8 cellular contexts compared by ENCODE assay signal in the genomic region with DNA sequence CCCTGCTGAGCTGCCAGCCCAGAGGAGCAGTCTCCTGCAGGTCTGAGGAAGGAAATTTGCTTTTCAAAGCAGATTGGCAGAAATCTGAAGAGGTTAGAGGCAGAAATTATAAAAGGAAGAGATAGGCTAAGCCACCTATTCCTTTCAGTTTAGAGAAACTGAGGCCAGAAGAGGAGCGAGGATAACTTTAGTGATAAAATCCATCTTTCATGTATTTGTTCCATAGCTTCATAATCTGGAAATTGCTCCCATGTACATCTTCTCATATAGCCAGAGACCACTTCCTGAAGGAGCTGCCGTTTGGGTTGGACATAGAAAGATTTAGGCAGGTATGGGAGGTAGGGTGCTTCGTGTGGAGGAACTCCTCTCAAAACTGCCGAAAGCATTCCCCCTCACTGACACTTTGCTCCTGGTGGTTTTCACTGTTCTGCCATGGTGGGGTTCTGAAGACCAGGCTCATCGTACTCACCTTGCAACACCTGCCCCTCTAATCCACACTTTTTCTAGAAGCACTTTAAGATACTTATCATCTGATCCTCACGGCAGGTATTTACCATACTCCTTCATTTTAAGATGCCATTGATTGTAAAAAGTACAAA. TPM values are rescaled to one million over a fixed set of nuclear protein-coding genes. Genes with fewer than 3 reads are reported as not detected.
DNase-seq lines count a peak whose midpoint lies in the region; ATAC-seq and TF ChIP-seq lines count a peak whose summit lies in the region.

No MANE protein-coding gene starts in this region.

- no peaks in the 10 kb centered on the region for H3K9me3 ChIP-seq in testis

- H3K27me3 Mint-ChIP-seq in activated CD4-positive, alpha-beta T cell treated with anti-CD3 and anti-CD28 coated beads, Interleukin-2, amount 10 ng/mL, durations not matched to agents 7 days and 5 days: no peaks in the 10 kb centered on the region
- H3K27me3 Mint-ChIP-seq in activated T-helper 17 cell treated with anti-CD3 and anti-CD28 coated beads, Interleukin-2, amount 50 U/mL, for 72 hours: no peaks in the 10 kb centered on the region

- H3K27ac Mint-ChIP-seq in activated CD4-positive, alpha-beta T cell treated with anti-CD3 and anti-CD28 coated beads, Interleukin-2, amount 10 ng/mL, durations not matched to agents 7 days and 5 days: peak overlapping the region; percentile 78
- peak overlapping the region; percentile 87 for H3K27ac Mint-ChIP-seq in activated T-helper 17 cell treated with anti-CD3 and anti-CD28 coated beads, Interleukin-2, amount 50 U/mL, for 72 hours

- H3K4me1 Mint-ChIP-seq in activated CD4-positive, alpha-beta T cell treated with anti-CD3 and anti-CD28 coated beads, Interleukin-2, amount 10 ng/mL, durations not matched to agents 7 days and 5 days: peaks cover 47% of the 10 kb centered on the region
- H3K4me1 Mint-ChIP-seq in activated T-helper 17 cell treated with anti-CD3 and anti-CD28 coated beads, Interleukin-2, amount 50 U/mL, for 72 hours: peaks cover 27% of the 10 kb centered on the region

- H3K4me3 ChIP-seq in kidney epithelial cell (ENCODE audit: low read depth, low read length) (peak overlapping the region; percentile 27), testis (peak overlapping the region; percentile 25 to 30)

- H3K4me3 Mint-ChIP-seq in activated CD4-positive, alpha-beta T cell treated with anti-CD3 and anti-CD28 coated beads, Interleukin-2, amount 10 ng/mL, durations not matched to agents 7 days and 5 days: peak overlapping the region; percentile 97
- peak overlapping the region; percentile 98 for H3K4me3 Mint-ChIP-seq in activated T-helper 17 cell treated with anti-CD3 and anti-CD28 coated beads, Interleukin-2, amount 50 U/mL, for 72 hours

- POLR2A ChIA-PET in activated CD4-positive, alpha-beta T cell treated with anti-CD3 and anti-CD28 coated beads, Interleukin-2, amount 10 ng/mL, durations not matched to agents 7 days and 5 days (lab: Charles Lee): no interaction called here

- TF ChIP-seq CTCF in kidney epithelial cell (IDR thresholded peaks at IDR 0.05; ENCODE audit: insufficient read depth, low read length, poor library complexity, severe bottlenecking) (no peak), testis (IDR thresholded peaks at IDR 0.05) (no peak)

- TF ChIP-seq POLR2A in testis (IDR thresholded peaks at IDR 0.05): no peak

- H3K9me3 Mint-ChIP-seq in activated CD4-positive, alpha-beta T cell treated with anti-CD3 and anti-CD28 coated beads, Interleukin-2, amount 10 ng/mL, durations not matched to agents 7 days and 5 days: no peaks in the 10 kb centered on the region
- H3K9me3 Mint-ChIP-seq in activated T-helper 17 cell treated with anti-CD3 and anti-CD28 coated beads, Interleukin-2, amount 50 U/mL, for 72 hours: no peaks in the 10 kb centered on the region

- peaks cover 19% of the 10 kb centered on the region for H3K4me1 ChIP-seq in testis

- no peak for ATAC-seq in activated T-helper 17 cell treated with anti-CD3 and anti-CD28 coated beads, Interleukin-2, amount 50 U/mL, for 72 hours (replicated peaks)
- no peak for ATAC-seq in GM18909 (IDR thresholded peaks at IDR 0.05; ENCODE audit: poor library complexity, unreplicated experiment)

- H3K36me3 Mint-ChIP-seq in activated CD4-positive, alpha-beta T cell treated with anti-CD3 and anti-CD28 coated beads, Interleukin-2, amount 10 ng/mL, durations not matched to agents 7 days and 5 days (ENCODE audit: low read depth): peaks cover 15% of the 10 kb centered on the region
- H3K36me3 Mint-ChIP-seq in activated T-helper 17 cell treated with anti-CD3 and anti-CD28 coated beads, Interleukin-2, amount 50 U/mL, for 72 hours (ENCODE audit: low read depth): peaks cover 25% of the 10 kb centered on the region

- no peaks in the 10 kb centered on the region for H3K36me3 ChIP-seq in kidney epithelial cell (ENCODE audit: control insufficient read depth, insufficient read depth, low read length)
- no peaks in the 10 kb centered on the region for H3K36me3 ChIP-seq in testis (ENCODE audit: low read depth, missing control alignments)

- H3K27ac ChIP-seq in testis: peak overlapping the region in 1 of 2 donors; percentile 14

- intact Hi-C loops in testis (cut with DNase I; ENCODE audit: low total_unique reads): no loop called here

- 9 to 19% methylated on average over 6 of the region's 6 CpGs for WGBS in testis, 2 donors

- peak; percentile 14 for DNase-seq in activated CD4-positive, alpha-beta T cell treated with anti-CD3 and anti-CD28 coated beads, Interleukin-2, amount 10 ng/mL, durations not matched to agents 7 days and 5 days
- no peak for DNase-seq in activated CD4-positive, alpha-beta T cell treated with anti-CD3 and anti-CD28 coated beads, Interleukin-2, amount 50 U/mL, for 1 hour
- DNase-seq in kidney epithelial cell (ENCODE audit: low read depth): no peak
- DNase-seq in testis: no peak
- DNase-seq in HCEC 1CT: no peak
- DNase-seq in activated CD8-positive, alpha-beta memory T cell treated with anti-CD3 and anti-CD28 coated beads, Interleukin-2, amount 50 U/mL, for 4 hours: no peak

- H3K27me3 ChIP-seq in kidney epithelial cell (ENCODE audit: control insufficient read depth, insufficient read depth, low read length) (no peaks in the 10 kb centered on the region), testis (no peaks in the 10 kb centered on the region)

- CTCF ChIA-PET in activated CD4-positive, alpha-beta T cell treated with anti-CD3 and anti-CD28 coated beads, Interleukin-2, amount 10 ng/mL, durations not matched to agents 7 days and 5 days (lab: Charles Lee): interaction anchor here (0.5 to 1.7 kb wide), 4 partner anchors 9 to 172 kb away, joined by 3 to 7 read pairs (median 6); partner anchors contain the start of gene XXYLT1

RNA-seq across cellular contexts. Expression of gene ACAP2, which starts 0.7 kb away (rescaled TPM):
- 10 to 100 TPM; 71.1 to 79.1 TPM for total RNA-seq in activated CD4-positive, alpha-beta T cell treated with anti-CD3 and anti-CD28 coated beads, Interleukin-2, amount 10 ng/mL, durations not matched to agents 7 days and 5 days
- total RNA-seq in activated T-helper 17 cell treated with anti-CD3 and anti-CD28 coated beads, Interleukin-2, amount 50 U/mL, for 72 hours: 10 to 100 TPM; 58.0 to 74.0 TPM
- total RNA-seq in kidney epithelial cell (38.3 and 39.0 TPM in 2 replicates), testis (10 to 100 TPM; 72.3 to 78.2 TPM)
- polyA plus RNA-seq in testis (ENCODE audit: insufficient read depth, low read depth, low replicate concordance): 31.6 TPM
